9 cellular contexts compared by ENCODE assay signal in the genomic region with DNA sequence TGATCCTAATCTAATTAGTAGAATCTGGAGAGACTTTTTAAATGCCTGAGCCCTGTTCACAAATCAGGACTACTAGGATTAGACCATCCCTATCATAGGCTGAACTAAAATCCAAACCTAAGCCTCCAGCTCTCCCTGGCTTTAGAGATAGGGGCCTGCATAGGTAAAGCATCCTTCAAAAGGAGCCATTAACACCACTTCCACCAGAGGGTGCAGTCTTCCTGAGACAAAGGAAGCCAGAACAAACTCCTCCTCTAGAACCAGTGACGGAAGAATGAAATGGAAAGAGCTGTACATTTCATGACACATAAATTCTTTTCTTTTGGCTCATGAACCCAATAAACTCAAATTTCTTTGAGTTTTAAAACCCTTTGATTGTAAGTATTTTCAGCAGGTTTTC.
A peak's percentile ranks its signal among the peaks of the same experiment; 100 is the strongest.
DNase-seq lines count a peak whose midpoint lies in the region; ATAC-seq and TF ChIP-seq lines count a peak whose summit lies in the region.
"Had no signal": no experiment of that assay in that cellular context is flagged by ENCODE, and none has a peak within 500 bp of the region (broad histone marks: within the 10 kb centered on the region; RNA-seq: fewer than 3 reads in every experiment).

No MANE protein-coding gene starts in this region.

- intact Hi-C loops in right cardiac atrium (cut with DNase I) = no loop called here

- no peaks in the 10 kb centered on the region for H3K27me3 Mint-ChIP-seq in endodermal cell (ENCODE audit: insufficient read depth)
- H3K27me3 Mint-ChIP-seq: IgD-negative memory B cell had no signal

- 77% methylated on average over 1 of the region's 1 CpG; no CpG with 5 or more reads in 1 of the 2 experiments for WGBS in endodermal cell (ENCODE audit: insufficient coverage in 1 of 2, insufficient read length in 1 of 2), 2 experiments
- 27% methylated on average over 1 of the region's 1 CpG for WGBS in right cardiac atrium

- H3K27me3 ChIP-seq in endodermal cell (ENCODE audit: control insufficient read depth, insufficient read depth, low read length, poor library complexity, severe bottlenecking) = no peaks in the 10 kb centered on the region
- no peaks in the 10 kb centered on the region for H3K27me3 ChIP-seq in right cardiac atrium (ENCODE audit: control insufficient read depth, insufficient read depth)
- H3K27me3 ChIP-seq in osteoblast (ENCODE audit: insufficient read depth, low read length) = no peaks in the 10 kb centered on the region

- H3K4me2 ChIP-seq in osteoblast (ENCODE audit: insufficient read depth, low read length) = no peak overlapping the region

- H3K9ac ChIP-seq in endodermal cell (ENCODE audit: extremely low read depth, low read length, poor library complexity, severe bottlenecking) = no peak overlapping the region

- H3K4me1 Mint-ChIP-seq in endodermal cell = no peaks in the 10 kb centered on the region
- H3K4me1 Mint-ChIP-seq: IgD-negative memory B cell had no signal

- peak; percentile 89 for TF ChIP-seq CTCF in endodermal cell (conservative IDR thresholded peaks at IDR 0.05)
- TF ChIP-seq CTCF in retinal pigment epithelial cell (conservative IDR thresholded peaks at IDR 0.05; ENCODE audit: low read depth, low read length) = peak; percentile 80
- no peak for TF ChIP-seq CTCF in osteoblast (IDR thresholded peaks at IDR 0.05; ENCODE audit: extremely low read depth, low read depth, low read length)

- peak; percentile 63 for TF ChIP-seq RAD21 in Ishikawa (IDR thresholded peaks at IDR 0.05; ENCODE audit: low read depth)

- H3K4me3 ChIP-seq in endodermal cell (ENCODE audit: low read length) = no peak overlapping the region
- H3K4me3 ChIP-seq in retinal pigment epithelial cell (ENCODE audit: low read length) = no peak overlapping the region
- H3K4me3 ChIP-seq in right cardiac atrium (ENCODE audit: low read length) = no peak overlapping the region
- H3K4me3 ChIP-seq in osteoblast (ENCODE audit: insufficient read depth, low read length) = no peak overlapping the region

- no peaks in the 10 kb centered on the region for H3K36me3 Mint-ChIP-seq in endodermal cell (ENCODE audit: low read depth)
- H3K36me3 Mint-ChIP-seq: IgD-negative memory B cell had no signal

- no peaks in the 10 kb centered on the region for H3K9me3 Mint-ChIP-seq in endodermal cell

- no peaks in the 10 kb centered on the region for H3K4me1 ChIP-seq in endodermal cell (ENCODE audit: control insufficient read depth, insufficient read depth, low read length)
- H3K4me1 ChIP-seq in right cardiac atrium (ENCODE audit: control insufficient read depth, insufficient read depth, low read length) = no peaks in the 10 kb centered on the region
- H3K4me1 ChIP-seq in osteoblast (ENCODE audit: insufficient read depth, low read length) = no peaks in the 10 kb centered on the region

- H3K36me3 ChIP-seq in endodermal cell (ENCODE audit: control insufficient read depth, insufficient read depth, low read length) (no peaks in the 10 kb centered on the region), osteoblast (ENCODE audit: insufficient read depth, low read length) (no peaks in the 10 kb centered on the region)

- no peak for TF ChIP-seq EP300 in Ishikawa (IDR thresholded peaks at IDR 0.05; ENCODE audit: borderline replicate concordance)

- no peak overlapping the region for H3K27ac ChIP-seq in endodermal cell (ENCODE audit: low read depth, low read length)
- no peak overlapping the region for H3K27ac ChIP-seq in right cardiac atrium (ENCODE audit: low read length)
- H3K27ac ChIP-seq in osteoblast (ENCODE audit: low read depth, low read length) = no peak overlapping the region

- H3K9me3 ChIP-seq in endodermal cell (ENCODE audit: control insufficient read depth, low read length) (no peaks in the 10 kb centered on the region), right cardiac atrium (ENCODE audit: control insufficient read depth, low read length) (no peaks in the 10 kb centered on the region), osteoblast (ENCODE audit: low read depth, low read length) (no peaks in the 10 kb centered on the region)

- no peak overlapping the region for H3K27ac Mint-ChIP-seq in endodermal cell
- H3K27ac Mint-ChIP-seq: IgD-negative memory B cell had no signal

- H4K20me1 ChIP-seq in osteoblast (ENCODE audit: insufficient read depth, low read length) = no peaks in the 10 kb centered on the region

- H3K79me2 ChIP-seq in osteoblast (ENCODE audit: insufficient read depth, low read length) = no peaks in the 10 kb centered on the region

- peak; percentile 94 for DNase-seq in DMS53 (lab: John Stamatoyannopoulos, UW)
- peak; percentile 1 for DNase-seq in NOMO-1 treated with DMSO at 0.1 percent for 48 hours (lab: John Stamatoyannopoulos, UW; ENCODE audit: unreplicated experiment)
- peak; percentile 86 for DNase-seq in endodermal cell
- peak; percentile 17 for DNase-seq in retinal pigment epithelial cell (ENCODE audit: low read depth)
- no peak for DNase-seq in right cardiac atrium
- DNase-seq in osteoblast (ENCODE audit: insufficient read length, low spot score, missing footprints) = no peak

- no peak overlapping the region for H3K4me3 Mint-ChIP-seq in endodermal cell
- H3K4me3 Mint-ChIP-seq: IgD-negative memory B cell had no signal

- ATAC-seq in GM21576 (IDR thresholded peaks at IDR 0.05; ENCODE audit: unreplicated experiment) (peak; percentile 82), right cardiac atrium (no peak)

- no peak overlapping the region for H2AFZ ChIP-seq in osteoblast (ENCODE audit: low read length)

TF ChIP-seq in Ishikawa, 13 proteins besides CTCF, POLR2A, EP300 and RAD21:
- TF ChIP-seq CEBPB (IDR thresholded peaks at IDR 0.05) (no peak), YY1 (IDR thresholded peaks at IDR 0.05; ENCODE audit: low read depth) (no peak), TCF12 (IDR thresholded peaks at IDR 0.05; ENCODE audit: low read depth) (no peak), CREB1 (IDR thresholded peaks at IDR 0.05; ENCODE audit: low read depth) (no peak), ZBTB7A (IDR thresholded peaks at IDR 0.05; ENCODE audit: low read depth) (no peak), TAF1 (IDR thresholded peaks at IDR 0.05; ENCODE audit: low read depth) (no peak), FOXM1 (IDR thresholded peaks at IDR 0.05; ENCODE audit: borderline replicate concordance, low read depth) (no peak), TEAD4 (IDR thresholded peaks at IDR 0.05) (no peak), EGR1 (IDR thresholded peaks at IDR 0.05) (no peak), NFIC (IDR thresholded peaks at IDR 0.05) (no peak)
- TF ChIP-seq, protein P1, sequence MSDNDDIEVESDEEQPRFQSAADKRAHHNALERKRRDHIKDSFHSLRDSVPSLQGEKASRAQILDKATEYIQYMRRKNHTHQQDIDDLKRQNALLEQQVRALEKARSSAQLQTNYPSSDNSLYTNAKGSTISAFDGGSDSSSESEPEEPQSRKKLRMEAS (IDR thresholded peaks at IDR 0.05) = no peak
- TF ChIP-seq, protein P2, sequence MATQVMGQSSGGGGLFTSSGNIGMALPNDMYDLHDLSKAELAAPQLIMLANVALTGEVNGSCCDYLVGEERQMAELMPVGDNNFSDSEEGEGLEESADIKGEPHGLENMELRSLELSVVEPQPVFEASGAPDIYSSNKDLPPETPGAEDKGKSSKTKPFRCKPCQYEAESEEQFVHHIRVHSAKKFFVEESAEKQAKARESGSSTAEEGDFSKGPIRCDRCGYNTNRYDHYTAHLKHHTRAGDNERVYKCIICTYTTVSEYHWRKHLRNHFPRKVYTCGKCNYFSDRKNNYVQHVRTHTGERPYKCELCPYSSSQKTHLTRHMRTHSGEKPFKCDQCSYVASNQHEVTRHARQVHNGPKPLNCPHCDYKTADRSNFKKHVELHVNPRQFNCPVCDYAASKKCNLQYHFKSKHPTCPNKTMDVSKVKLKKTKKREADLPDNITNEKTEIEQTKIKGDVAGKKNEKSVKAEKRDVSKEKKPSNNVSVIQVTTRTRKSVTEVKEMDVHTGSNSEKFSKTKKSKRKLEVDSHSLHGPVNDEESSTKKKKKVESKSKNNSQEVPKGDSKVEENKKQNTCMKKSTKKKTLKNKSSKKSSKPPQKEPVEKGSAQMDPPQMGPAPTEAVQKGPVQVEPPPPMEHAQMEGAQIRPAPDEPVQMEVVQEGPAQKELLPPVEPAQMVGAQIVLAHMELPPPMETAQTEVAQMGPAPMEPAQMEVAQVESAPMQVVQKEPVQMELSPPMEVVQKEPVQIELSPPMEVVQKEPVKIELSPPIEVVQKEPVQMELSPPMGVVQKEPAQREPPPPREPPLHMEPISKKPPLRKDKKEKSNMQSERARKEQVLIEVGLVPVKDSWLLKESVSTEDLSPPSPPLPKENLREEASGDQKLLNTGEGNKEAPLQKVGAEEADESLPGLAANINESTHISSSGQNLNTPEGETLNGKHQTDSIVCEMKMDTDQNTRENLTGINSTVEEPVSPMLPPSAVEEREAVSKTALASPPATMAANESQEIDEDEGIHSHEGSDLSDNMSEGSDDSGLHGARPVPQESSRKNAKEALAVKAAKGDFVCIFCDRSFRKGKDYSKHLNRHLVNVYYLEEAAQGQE (IDR thresholded peaks at IDR 0.05; ENCODE audit: low read depth) = no peak
- TF ChIP-seq, protein P3, sequence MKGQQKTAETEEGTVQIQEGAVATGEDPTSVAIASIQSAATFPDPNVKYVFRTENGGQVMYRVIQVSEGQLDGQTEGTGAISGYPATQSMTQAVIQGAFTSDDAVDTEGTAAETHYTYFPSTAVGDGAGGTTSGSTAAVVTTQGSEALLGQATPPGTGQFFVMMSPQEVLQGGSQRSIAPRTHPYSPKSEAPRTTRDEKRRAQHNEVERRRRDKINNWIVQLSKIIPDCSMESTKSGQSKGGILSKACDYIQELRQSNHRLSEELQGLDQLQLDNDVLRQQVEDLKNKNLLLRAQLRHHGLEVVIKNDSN (IDR thresholded peaks at IDR 0.05) = no peak
TF ChIP-seq in Ishikawa: peak in this region for 0.

Comparison
In these comparisons a context has a peak if more than half of its experiments do, and no peak if none do; other contexts are left out.
1. DNase-seq: peak in DMS53 (single experiment), NOMO-1 treated with DMSO at 0.1 percent for 48 hours (single experiment), endodermal cell (single experiment) and retinal pigment epithelial cell (single experiment); none in right cardiac atrium (0 of 3) and osteoblast (single experiment).